Comparison of ENCODE assay signal across 8 cellular contexts in genomic region chr4:5050520-5050955, GRCh38. TPM values are rescaled to one million over a fixed set of nuclear protein-coding genes. Genes with fewer than 3 reads are reported as not detected.
DNase-seq lines count a peak whose midpoint lies in the region; ATAC-seq lines count a peak whose summit lies in the region.

No MANE protein-coding gene starts in this region.

- H3K27me3 Mint-ChIP-seq in IgD-negative memory B cell = peaks cover 46% of the 10 kb centered on the region

- H3K9me3 ChIP-seq in SK-N-MC (ENCODE audit: low read depth, low read length) = peaks cover 8% of the 10 kb centered on the region; the same call in 1 of the 2 replicates

- ATAC-seq in left lobe of liver (peak; percentile 94), GM18517 (IDR thresholded peaks at IDR 0.05; ENCODE audit: unreplicated experiment) (no peak)

- H3K27ac ChIP-seq in SK-N-MC = peak overlapping the region; percentile 7; the same call in 1 of the 2 replicates

- peak overlapping the region; percentile 87 for H3K9ac ChIP-seq in SK-N-MC (ENCODE audit: insufficient read length)

- H3K27ac Mint-ChIP-seq in IgD-negative memory B cell = no peak overlapping the region

- H3K4me3 ChIP-seq in SK-N-MC = peak overlapping the region; percentile 97

- H3K36me3 ChIP-seq in SK-N-MC (ENCODE audit: insufficient read depth, low read length) = no peaks in the 10 kb centered on the region

- peaks cover 0 to 7% (median 6%) of the 10 kb centered on the region in 3 donors for H3K9me3 Mint-ChIP-seq in IgD-negative memory B cell

- no peaks in the 10 kb centered on the region for H3K36me3 Mint-ChIP-seq in IgD-negative memory B cell

- H3K4me1 Mint-ChIP-seq in IgD-negative memory B cell = peaks cover 0 to 5% (median 5%) of the 10 kb centered on the region in 3 donors

- peak; percentile 62 for DNase-seq in activated CD8-positive, alpha-beta memory T cell treated with anti-CD3 and anti-CD28 coated beads for 24 hours
- DNase-seq in activated CD8-positive, alpha-beta memory T cell treated with anti-CD3 and anti-CD28 coated beads, Interleukin-2, amount 50 U/mL, for 4 hours = no peak
- peak; percentile 57 for DNase-seq in SK-N-MC (ENCODE audit: low read depth, low spot score)
- DNase-seq in dermis microvascular lymphatic vessel endothelial cell (ENCODE audit: low read depth in 2 of 2) = peak; percentile 79 to 90
- DNase-seq in left lobe of liver (ENCODE audit: low spot score) = peak; percentile 62
- DNase-seq in stimulated activated CD4-positive, alpha-beta T cell treated with anti-CD3 and anti-CD28 coated beads, Interleukin-1b, Interleukin-23, amount 100 ng/mL, for 48 hours = peak; percentile 23

- H3K4me3 Mint-ChIP-seq in IgD-negative memory B cell = peak overlapping the region; percentile 58 to 85 (median 66)

RNA-seq across cellular contexts. Expression of gene STK32B, which starts 0.7 kb away (rescaled TPM):
- polyA plus RNA-seq in IgD-negative memory B cell = not detected
- total RNA-seq in dermis microvascular lymphatic vessel endothelial cell = 22.5 and 23.1 TPM in 2 replicates
- total RNA-seq in left lobe of liver = 0.25 TPM

RNA-seq across cellular contexts. Expression of gene CYTL1, which starts 31.3 kb away (rescaled TPM):
- not detected for polyA plus RNA-seq in IgD-negative memory B cell
- total RNA-seq in dermis microvascular lymphatic vessel endothelial cell = 41.8 and 46.0 TPM in 2 replicates
- not detected for total RNA-seq in left lobe of liver

Comparison
In these comparisons a context has a peak if more than half of its experiments do, and no peak if none do; other contexts are left out.
1. RNA of gene STK32B, which starts 0.7 kb away (total RNA-seq): 22.5 to 23.1 TPM in dermis microvascular lymphatic vessel endothelial cell; 0.25 TPM in left lobe of liver (single experiment); every median in the first group is over 10 times any median in the second.
2. RNA of gene CYTL1, which starts 31.3 kb away (total RNA-seq): 41.8 to 46.0 TPM in dermis microvascular lymphatic vessel endothelial cell; not detected in left lobe of liver (single experiment); every median in the first group is over 10 times any median in the second.